ENCODE assay signal across 11 cellular contexts in genomic region chr4:57077550-57078311, GRCh38. TPM values are rescaled to one million over a fixed set of nuclear protein-coding genes. Genes with fewer than 3 reads are reported as not detected.
DNase-seq lines count a peak whose midpoint lies in the region; ATAC-seq and TF ChIP-seq lines count a peak whose summit lies in the region.
"Had no signal": no experiment of that assay in that cellular context is flagged by ENCODE, and none has a peak within 500 bp of the region (broad histone marks: within the 10 kb centered on the region; RNA-seq: fewer than 3 reads in every experiment).

No MANE protein-coding gene starts in this region.

- H3K27ac Mint-ChIP-seq in nephron = peak overlapping the region; percentile 88 to 96 (median 89)
- H3K27ac Mint-ChIP-seq: activated naive CD8-positive, alpha-beta T cell treated with anti-CD3 and anti-CD28 coated beads, Interleukin-2, amount 10 ng/mL, durations not matched to agents 7 days and 5 days; naive thymus-derived CD8-positive, alpha-beta T cell had no signal

- H3K9me3 Mint-ChIP-seq in nephron = no peaks in the 10 kb centered on the region
- H3K9me3 Mint-ChIP-seq: activated naive CD8-positive, alpha-beta T cell treated with anti-CD3 and anti-CD28 coated beads, Interleukin-2, amount 10 ng/mL, durations not matched to agents 7 days and 5 days; naive thymus-derived CD8-positive, alpha-beta T cell had no signal

- H3K36me3 ChIP-seq in NT2/D1 (ENCODE audit: insufficient read depth, insufficient read length, low read length) (peaks cover 6% of the 10 kb centered on the region), A673 (ENCODE audit: insufficient read depth, low read length, poor library complexity, severe bottlenecking) (no peaks in the 10 kb centered on the region), HAP-1 (replicated peaks) (no peaks in the 10 kb centered on the region)
- H3K36me3 ChIP-seq: gastrocnemius medialis had no signal

- peaks cover 12% of the 10 kb centered on the region for H3K36me3 Mint-ChIP-seq in nephron (ENCODE audit: low read depth)
- H3K36me3 Mint-ChIP-seq: activated naive CD8-positive, alpha-beta T cell treated with anti-CD3 and anti-CD28 coated beads, Interleukin-2, amount 10 ng/mL, durations not matched to agents 7 days and 5 days; naive thymus-derived CD8-positive, alpha-beta T cell had no signal

- DNase-seq in EL (peak; percentile 89), NT2/D1 (ENCODE audit: low read depth, low spot score) (peak; percentile 35), epithelial cell of esophagus (ENCODE audit: low read depth) (peak; percentile 98), A673 (ENCODE audit: low spot score) (no peak), HAP-1 (ENCODE audit: low spot score in 2 of 2) (no peak)
- DNase-seq in activated T-cell treated with anti-CD3 and anti-CD28 coated beads, Interleukin-2, amount 50 U/mL, for 48 hours = no peak
- DNase-seq: activated naive CD8-positive, alpha-beta T cell treated with anti-CD3 and anti-CD28 coated beads, Interleukin-2, amount 10 ng/mL, durations not matched to agents 7 days and 5 days; gastrocnemius medialis; naive thymus-derived CD8-positive, alpha-beta T cell had no signal

- no TSS peak for BruUV-seq in A673 (replicated peaks; lab: Mats Ljungman, UMichigan)

- peaks cover 50% of the 10 kb centered on the region for H3K4me1 Mint-ChIP-seq in nephron
- H3K4me1 Mint-ChIP-seq: activated naive CD8-positive, alpha-beta T cell treated with anti-CD3 and anti-CD28 coated beads, Interleukin-2, amount 10 ng/mL, durations not matched to agents 7 days and 5 days had no signal

- peak overlapping the region in 2 of 3 experiments; percentile 42 to 72 for H3K4me3 Mint-ChIP-seq in nephron
- H3K4me3 Mint-ChIP-seq: activated naive CD8-positive, alpha-beta T cell treated with anti-CD3 and anti-CD28 coated beads, Interleukin-2, amount 10 ng/mL, durations not matched to agents 7 days and 5 days; naive thymus-derived CD8-positive, alpha-beta T cell had no signal

- TF ChIP-seq CTCF in epithelial cell of esophagus (IDR thresholded peaks at IDR 0.05; ENCODE audit: insufficient read depth, low read depth, low read length, missing control alignments) = no peak
- TF ChIP-seq CTCF in nephron (IDR thresholded peaks at IDR 0.05; ENCODE audit: unreplicated experiment in 3 of 3) = no peak
- no peak for TF ChIP-seq CTCF in A673 (conservative IDR thresholded peaks at IDR 0.05; ENCODE audit: low read depth, low read length)

- H3K4me3 ChIP-seq in NT2/D1 (ENCODE audit: insufficient read length, low read depth) = no peak overlapping the region
- no peak overlapping the region for H3K4me3 ChIP-seq in epithelial cell of esophagus (ENCODE audit: low read length)
- no peak overlapping the region for H3K4me3 ChIP-seq in A673 (ENCODE audit: low read depth, low read length, poor library complexity, severe bottlenecking)
- H3K4me3 ChIP-seq in HAP-1 = no peak overlapping the region
- H3K4me3 ChIP-seq: gastrocnemius medialis had no signal

- CTCF ChIA-PET in A673 (lab: Charles Lee) = no interaction called here

- H3K9me3 ChIP-seq in NT2/D1 (ENCODE audit: insufficient read depth, low read length) = no peaks in the 10 kb centered on the region; the same call in 1 of the 2 replicates
- H3K9me3 ChIP-seq in A673 (ENCODE audit: low read depth, low read length, poor library complexity, severe bottlenecking) = no peaks in the 10 kb centered on the region
- no peaks in the 10 kb centered on the region for H3K9me3 ChIP-seq in HAP-1
- H3K9me3 ChIP-seq: gastrocnemius medialis had no signal

- no peak for ATAC-seq in HG02623 (IDR thresholded peaks at IDR 0.05; ENCODE audit: unreplicated experiment)
- ATAC-seq: gastrocnemius medialis; naive thymus-derived CD8-positive, alpha-beta T cell had no signal

- POLR2A ChIA-PET in A673 (lab: Charles Lee; ENCODE audit: low non-redundant PET) = no interaction called here

- intact Hi-C loops in A673 (cut with micrococcal nuclease; ENCODE audit: unreplicated experiment) = no loop called here

- H3K27me3 ChIP-seq in NT2/D1 (ENCODE audit: insufficient read depth, insufficient read length) = no peaks in the 10 kb centered on the region
- no peaks in the 10 kb centered on the region for H3K27me3 ChIP-seq in A673 (replicated peaks; ENCODE audit: insufficient read depth, low read depth, low read length, poor library complexity)
- peaks cover 6% of the 10 kb centered on the region for H3K27me3 ChIP-seq in HAP-1 (ENCODE audit: low read depth)
- H3K27me3 ChIP-seq: gastrocnemius medialis had no signal

- H3K27me3 Mint-ChIP-seq in nephron (ENCODE audit: low read depth) = no peaks in the 10 kb centered on the region

- H3K4me1 ChIP-seq in NT2/D1 (ENCODE audit: insufficient read depth, insufficient read length) (no peaks in the 10 kb centered on the region), A673 (ENCODE audit: insufficient read depth, low read length, poor library complexity, severe bottlenecking) (no peaks in the 10 kb centered on the region), HAP-1 (no peaks in the 10 kb centered on the region)

- in situ Hi-C loops in HAP-1 (cut with MboI; ENCODE audit: low sequenced_read_pairs) = no loop called here

- no peak overlapping the region for H3K9ac ChIP-seq in NT2/D1 (ENCODE audit: insufficient read length, low read depth)

- no peak overlapping the region for H3K27ac ChIP-seq in A673 (ENCODE audit: low read depth, low read length, poor library complexity, severe bottlenecking)

RNA-seq across cellular contexts. Expression of gene IGFBP7, which starts 32.5 kb away (rescaled TPM):
- not detected in 2 replicates for total RNA-seq in A673 (2021)
- total RNA-seq: naive thymus-derived CD8-positive, alpha-beta T cell had no signal

Comparison
In these comparisons a context has a peak if more than half of its experiments do, and no peak if none do; other contexts are left out.
1. DNase-seq: peak in EL (single experiment), NT2/D1 (single experiment) and epithelial cell of esophagus (single experiment); none in activated T-cell treated with anti-CD3 and anti-CD28 coated beads, Interleukin-2, amount 50 U/mL, for 48 hours (0 of 2), A673 (single experiment) and HAP-1 (0 of 2).